8 cellular contexts compared by ENCODE assay signal in the genomic region with DNA sequence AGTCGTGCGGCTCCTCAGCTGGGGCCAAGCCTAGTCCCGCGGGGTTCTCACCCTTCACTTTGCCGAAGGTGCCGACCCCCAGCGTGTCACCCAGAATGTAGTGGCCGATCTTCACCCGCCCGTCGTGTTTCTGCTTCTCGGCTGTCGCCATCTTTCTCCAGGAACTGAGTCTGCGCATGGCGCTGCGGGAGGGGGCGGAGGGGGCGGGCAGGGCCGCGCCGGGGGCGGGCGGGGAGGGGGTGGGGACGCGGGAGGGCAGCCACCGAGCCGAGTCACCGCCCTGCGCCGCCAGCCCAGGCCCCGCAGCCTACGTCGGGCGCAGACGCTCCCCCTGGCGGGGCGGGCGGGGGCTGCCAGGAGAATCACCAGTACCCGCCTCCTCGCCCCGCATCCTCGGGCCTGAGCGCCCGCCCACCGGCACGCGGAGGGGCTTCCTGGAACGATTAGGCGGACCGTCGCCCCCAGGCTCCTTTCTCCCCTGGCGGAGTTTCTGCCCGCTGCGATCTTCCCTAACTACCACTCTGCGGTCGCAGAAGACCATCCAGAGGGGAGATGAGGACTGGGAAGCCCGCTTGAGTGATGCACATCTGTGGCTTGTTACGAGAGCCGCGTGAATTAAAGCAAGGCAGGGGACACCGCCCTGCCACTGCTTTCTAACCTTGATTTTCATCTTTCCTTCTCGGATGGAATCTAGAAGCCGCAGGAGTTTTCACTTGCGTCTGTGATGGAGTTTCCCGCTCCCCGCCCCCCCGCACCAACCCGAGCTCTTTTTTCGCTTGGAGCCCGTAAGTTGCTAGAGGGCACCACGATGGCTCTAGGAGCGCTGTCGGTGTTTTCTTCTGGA. TPM values are rescaled to one million over a fixed set of nuclear protein-coding genes. Genes with fewer than 3 reads are reported as not detected.
DNase-seq lines count a peak whose midpoint lies in the region; ATAC-seq and TF ChIP-seq lines count a peak whose summit lies in the region.

TSS of gene PRKAA1 (minus strand) at position 363 of the 844 bp plus-strand sequence. CDS start at position 178, 185 bp downstream.

- H3K27ac Mint-ChIP-seq in T-helper 1 cell treated with Interleukin-12 subunit alpha and Interleukin-12 subunit beta and Interleukin-4 antibody, amounts not matched to agents 30 μg/mL and 1 μg/mL, for 36 hours, result peak within 1 kb of the TSS; percentile 87

- peak within 1 kb of the TSS; percentile 95 for H3K27ac ChIP-seq in left ventricle myocardium inferior (replicated peaks)
- peak within 1 kb of the TSS; percentile 79 for H3K27ac ChIP-seq in psoas muscle
- peak within 1 kb of the TSS; percentile 92 for H3K27ac ChIP-seq in urinary bladder (ENCODE audit: low read depth)

- H3K27me3 Mint-ChIP-seq in T-helper 1 cell treated with Interleukin-12 subunit alpha and Interleukin-12 subunit beta and Interleukin-4 antibody, amounts not matched to agents 30 μg/mL and 1 μg/mL, for 36 hours (ENCODE audit: low read depth), result peaks cover 14% of the 10 kb centered on the region

- DNase-seq in NCI-H1694 treated with DMSO at 0.1 percent for 48 hours (lab: John Stamatoyannopoulos, UW), result peak; percentile 88
- peak; percentile 91 for DNase-seq in amniotic stem cell (lab: John Stamatoyannopoulos, UW)
- DNase-seq in left ventricle myocardium inferior, result peak; percentile 92
- peak; percentile 93 to 95 for DNase-seq in psoas muscle

- H3K9me3 Mint-ChIP-seq in T-helper 1 cell treated with Interleukin-12 subunit alpha and Interleukin-12 subunit beta and Interleukin-4 antibody, amounts not matched to agents 30 μg/mL and 1 μg/mL, for 36 hours, result no peaks in the 10 kb centered on the region

- peaks cover 14% of the 10 kb centered on the region for H3K36me3 Mint-ChIP-seq in T-helper 1 cell treated with Interleukin-12 subunit alpha and Interleukin-12 subunit beta and Interleukin-4 antibody, amounts not matched to agents 30 μg/mL and 1 μg/mL, for 36 hours (ENCODE audit: low read depth)

- intact Hi-C loops in left ventricle myocardium inferior (cut with micrococcal nuclease), result no loop called here
- intact Hi-C loops in psoas muscle (cut with DNase I), result no loop called here

- ATAC-seq in GM18502 (IDR thresholded peaks at IDR 0.05; ENCODE audit: poor library complexity, unreplicated experiment) (peak; percentile 97), HG02943 (IDR thresholded peaks at IDR 0.05; ENCODE audit: low read depth, unreplicated experiment) (peak; percentile 89), psoas muscle (peak; percentile 96 to 98 (median 97))

- peaks cover 33% of the 10 kb centered on the region for H3K4me1 Mint-ChIP-seq in T-helper 1 cell treated with Interleukin-12 subunit alpha and Interleukin-12 subunit beta and Interleukin-4 antibody, amounts not matched to agents 30 μg/mL and 1 μg/mL, for 36 hours (ENCODE audit: low read depth)

- H3K4me3 ChIP-seq in left ventricle myocardium inferior (peak within 1 kb of the TSS; percentile 98), psoas muscle (peak within 1 kb of the TSS; percentile 89), urinary bladder (ENCODE audit: low read depth, low read length) (peak within 1 kb of the TSS; percentile 94)

- H3K36me3 ChIP-seq in left ventricle myocardium inferior (no peaks in the 10 kb centered on the region), psoas muscle (ENCODE audit: insufficient read depth in 1 of 2, low read depth in 1 of 2) (no peaks in the 10 kb centered on the region), urinary bladder (ENCODE audit: insufficient read depth) (no peaks in the 10 kb centered on the region)

- H3K4me3 Mint-ChIP-seq in T-helper 1 cell treated with Interleukin-12 subunit alpha and Interleukin-12 subunit beta and Interleukin-4 antibody, amounts not matched to agents 30 μg/mL and 1 μg/mL, for 36 hours, result peak within 1 kb of the TSS; percentile 87

- peak; percentile 85 for TF ChIP-seq CTCF in left ventricle myocardium inferior (IDR thresholded peaks at IDR 0.05; ENCODE audit: borderline replicate concordance)
- TF ChIP-seq CTCF in psoas muscle (IDR thresholded peaks at IDR 0.05), result peak; percentile 73

- WGBS in psoas muscle, 3 donors, result 1% methylated on average over 54 to 73 of the region's 73 CpGs
- WGBS in urinary bladder, result under 1% methylated on average over 73 of the region's 73 CpGs

- H3K9me3 ChIP-seq in left ventricle myocardium inferior (replicated peaks), result no peaks in the 10 kb centered on the region
- H3K9me3 ChIP-seq in psoas muscle, result no peaks in the 10 kb centered on the region

- H3K27me3 ChIP-seq in left ventricle myocardium inferior (ENCODE audit: low read depth) (no peaks in the 10 kb centered on the region), psoas muscle (ENCODE audit: insufficient read depth in 3 of 3, low read length in 2 of 3) (no peaks in the 10 kb centered on the region)

- H3K4me1 ChIP-seq in left ventricle myocardium inferior (peaks cover 55% of the 10 kb centered on the region), psoas muscle (peaks cover 12% of the 10 kb centered on the region), urinary bladder (ENCODE audit: insufficient read depth) (peaks cover 2% of the 10 kb centered on the region)

RNA-seq across cellular contexts. Expression of gene PRKAA1, which starts in this region (rescaled TPM):
- total RNA-seq in left ventricle myocardium inferior, result 38.5 TPM
- total RNA-seq in psoas muscle, result 10 to 100 TPM; 28.1 to 36.8 (median 33.8) TPM
- polyA plus RNA-seq in psoas muscle, result 10 to 100 TPM in 2 of 3 donors, 1 to 10 TPM in 1; 9.6 to 14.2 (median 10.3) TPM
- 151 TPM for total RNA-seq in urinary bladder
- 43.5 TPM for polyA plus RNA-seq in urinary bladder

Comparison
In these comparisons a context has a peak if more than half of its experiments do, and no peak if none do; other contexts are left out.
1. Peak in every context shown above with its lines: DNase-seq, ATAC-seq, H3K4me3 ChIP-seq and H3K27ac ChIP-seq.